ENCODE assay signal across 8 cellular contexts in genomic region chr1:15430787-15431570, GRCh38. TPM values are rescaled to one million over a fixed set of nuclear protein-coding genes. Genes with fewer than 3 reads are reported as not detected.
DNase-seq lines count a peak whose midpoint lies in the region; ATAC-seq and TF ChIP-seq lines count a peak whose summit lies in the region.

No MANE protein-coding gene starts in this region.

- H3K27ac ChIP-seq in PC-9 (no peak overlapping the region), aorta (ENCODE audit: low read depth in 1 of 2, low read length in 2 of 2) (no peak overlapping the region)

- H3K27me3 ChIP-seq in PC-9 (ENCODE audit: insufficient read depth, low read depth) (no peaks in the 10 kb centered on the region), aorta (ENCODE audit: control insufficient read depth in 1 of 2, insufficient read depth in 2 of 2, low read length in 1 of 2) (no peaks in the 10 kb centered on the region)

- TF ChIP-seq CTCF in AG09319 (IDR thresholded peaks at IDR 0.05; ENCODE audit: low read depth, low read length) = peak; percentile 94
- TF ChIP-seq CTCF in PC-9 (conservative IDR thresholded peaks at IDR 0.05) = peak; percentile 94

- DNase-seq in AG09319 (ENCODE audit: extremely low read depth, low read depth) = no peak
- DNase-seq in PC-9 = peak in 1 of 2 experiments; percentile 59
- peak; percentile 92 for DNase-seq in activated effector memory CD4-positive, alpha-beta T cell treated with anti-CD3 and anti-CD28 coated beads, Interleukin-2, amount 50 U/mL, for 16 hours
- DNase-seq in glomerular visceral epithelial cell (ENCODE audit: extremely low spot score) = peak; percentile 44
- peak; percentile 54 to 97 (median 83) for DNase-seq in posterior cingulate gyrus
- peak; percentile 74 to 91 for DNase-seq in aorta

- no peaks in the 10 kb centered on the region for H3K9me3 ChIP-seq in PC-9 (ENCODE audit: insufficient read depth, low read depth)
- H3K9me3 ChIP-seq in aorta (ENCODE audit: control insufficient read depth, low read length) = no peaks in the 10 kb centered on the region

- intact Hi-C loops in PC-9 (cut with micrococcal nuclease; ENCODE audit: unreplicated experiment) = loop anchor here (1.0 to 10.0 kb wide), 4 partner anchors 74 to 302 kb away; no protein-coding TSS in a partner anchor
- intact Hi-C loops in posterior cingulate gyrus (cut with DNase I) = loop anchor here (1.0 to 10.0 kb wide), 2 partner anchors 108 to 276 kb away; partner anchors contain the start of gene TMEM51
- intact Hi-C loops in aorta (cut with DNase I) = loop anchor here (1.0 kb wide), 1 partner anchor 108 kb away; no protein-coding TSS in a partner anchor

- no peak overlapping the region for H2AFZ ChIP-seq in PC-9

- POLR2A ChIA-PET in PC-9 (lab: Charles Lee; ENCODE audit: unreplicated experiment) = interaction anchor here (0.6 kb wide), 1 partner anchor 147 kb away, joined by 4 read pairs; no protein-coding TSS in a partner anchor

- 0 out of 2 replicates have a peak, but pooled peaks cover 2% of the 10 kb centered on the region for H4K20me1 ChIP-seq in PC-9 (ENCODE audit: insufficient read depth)

- BruUV-seq in PC-9 (replicated peaks; lab: Mats Ljungman, UMichigan) = no TSS peak

- WGBS in aorta, 2 donors = 58 to 60% methylated on average over 19 of the region's 19 CpGs

- peak; percentile 59 for ATAC-seq in GM18907 (IDR thresholded peaks at IDR 0.05; ENCODE audit: unreplicated experiment)
- peak; percentile 84 for ATAC-seq in aorta (ENCODE audit: low FRiP score)
- ATAC-seq in HG03342 (IDR thresholded peaks at IDR 0.05; ENCODE audit: unreplicated experiment) = no peak

- H3K4me1 ChIP-seq in PC-9 (replicated peaks; ENCODE audit: insufficient read depth) = 0 out of 2 replicates have a peak, but pooled peaks cover 6% of the 10 kb centered on the region
- H3K4me1 ChIP-seq in aorta (ENCODE audit: control insufficient read depth in 1 of 2, insufficient read depth in 2 of 2, low read length in 2 of 2) = no peaks in the 10 kb centered on the region

- CTCF ChIA-PET in PC-9 (lab: Charles Lee) = interaction anchor here (0.8 to 2.2 kb wide), 3 partner anchors 9 to 159 kb away, joined by 4 to 15 read pairs (median 6); no protein-coding TSS in a partner anchor

- H3K9me2 ChIP-seq in PC-9 (ENCODE audit: insufficient read depth) = no peaks in the 10 kb centered on the region

- H3K36me3 ChIP-seq in PC-9 (ENCODE audit: low read depth) (no peaks in the 10 kb centered on the region), aorta (ENCODE audit: control insufficient read depth in 1 of 2, insufficient read depth in 2 of 2, low read length in 1 of 2) (no peaks in the 10 kb centered on the region)

- H3K4me2 ChIP-seq in PC-9 = no peak overlapping the region

- peaks cover 25% of the 10 kb centered on the region for H3F3A ChIP-seq in PC-9 (ENCODE audit: insufficient read depth, low read depth)

- H3K4me3 ChIP-seq in PC-9 (no peak overlapping the region), aorta (ENCODE audit: low read length in 2 of 2) (no peak overlapping the region)

- no peaks in the 10 kb centered on the region for H3K79me2 ChIP-seq in PC-9 (ENCODE audit: low read depth)

RNA-seq across cellular contexts. Expression of gene CTRC, which starts 7.3 kb away (rescaled TPM):
- total RNA-seq in PC-9 (2021) = not detected in 2 replicates
- 1 to 10 TPM; 2.7 to 3.6 TPM for total RNA-seq in aorta
- polyA plus RNA-seq in aorta = 1 to 10 TPM; 3.1 to 4.3 TPM

RNA-seq across cellular contexts. Expression of gene EFHD2, which starts 21.3 kb away (rescaled TPM):
- 129 and 160 TPM in 2 replicates for total RNA-seq in PC-9 (2021)
- total RNA-seq in aorta = 10 to 100 TPM; 34.9 to 43.7 TPM
- polyA plus RNA-seq in aorta = 10 to 100 TPM; 17.9 to 36.8 TPM

RNA-seq across cellular contexts. Expression of gene CELA2A, which starts 25.6 kb away (rescaled TPM):
- total RNA-seq in PC-9 (2021) = not detected in 2 replicates
- 1 to 10 TPM in 1 of 2 donors, not detected in 1; 1.3 TPM for total RNA-seq in aorta
- 1 to 10 TPM in 1 of 2 donors, under 1 TPM in 1; 0.63 to 1.8 TPM for polyA plus RNA-seq in aorta

RNA-seq across cellular contexts. Expression of gene CELA2B, which starts 44.9 kb away (rescaled TPM):
- total RNA-seq in PC-9 (2021) (not detected in 2 replicates), aorta (under 1 TPM; 0.45 to 0.57 TPM)
- under 1 TPM in 1 of 2 donors, not detected in 1; 0.77 TPM for polyA plus RNA-seq in aorta
